ENCODE assay signal across 7 cellular contexts in the genomic region with DNA sequence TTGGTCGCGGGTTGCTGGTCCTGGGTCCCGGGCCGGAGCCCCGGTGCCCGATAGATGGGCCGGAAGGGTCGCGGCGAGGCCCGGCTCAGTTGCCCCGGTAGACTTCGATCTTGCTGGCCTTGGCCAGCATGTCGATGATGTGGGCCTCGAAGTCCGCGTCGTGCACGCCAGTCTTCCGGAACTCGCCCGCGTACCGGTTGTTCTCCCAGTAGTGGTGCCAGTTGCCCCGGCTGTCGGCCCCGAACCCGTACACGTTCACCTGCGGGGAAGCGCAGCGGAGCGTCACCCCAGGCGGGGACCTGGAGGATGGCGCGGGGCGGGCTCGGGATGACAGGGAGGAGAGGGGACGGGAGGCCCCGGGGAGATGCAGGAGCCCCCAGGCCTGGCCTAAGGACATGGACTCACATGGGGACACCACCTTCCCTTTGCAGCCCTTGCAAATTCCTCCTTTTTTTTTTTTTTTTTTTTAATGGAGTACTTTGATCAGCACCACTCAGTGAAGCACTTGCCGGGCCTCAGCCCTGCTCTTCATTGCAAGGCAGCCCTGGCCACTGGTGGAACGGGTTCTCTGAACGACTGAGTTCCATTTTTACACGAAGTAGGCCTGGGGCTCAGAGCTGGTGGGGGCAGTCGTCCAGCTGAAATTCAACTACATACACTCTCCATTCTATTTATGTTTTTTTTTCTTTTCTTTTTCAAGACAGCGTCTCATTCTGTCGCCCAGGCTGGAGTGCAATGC.
A peak's percentile ranks its signal among the peaks of the same experiment; 100 is the strongest.
DNase-seq lines count a peak whose midpoint lies in the region; ATAC-seq and TF ChIP-seq lines count a peak whose summit lies in the region.

No MANE protein-coding gene starts in this region.

- H3K36me3 ChIP-seq in rectal smooth muscle tissue (ENCODE audit: control insufficient read depth, insufficient read depth, low read length), result no peaks in the 10 kb centered on the region

- CTCF ChIA-PET in RWPE1 (lab: Yijun Ruan, JAX), result interaction anchor here (1.5 kb wide), 1 partner anchor 11 kb away, joined by 3 read pairs; no protein-coding TSS in a partner anchor

- H3K27ac ChIP-seq in RWPE1 (peak overlapping the region; percentile 96), rectal smooth muscle tissue (ENCODE audit: low read depth, low read length) (peak overlapping the region; percentile 70)

- TF ChIP-seq CTCF in RWPE1 (conservative IDR thresholded peaks at IDR 0.05; ENCODE audit: low read depth), result no peak
- no peak for TF ChIP-seq CTCF in fibroblast of pulmonary artery (IDR thresholded peaks at IDR 0.05; ENCODE audit: low read length, missing control alignments)

- H3K4me1 ChIP-seq in rectal smooth muscle tissue (ENCODE audit: control insufficient read depth, insufficient read depth, low read length), result peaks cover 2% of the 10 kb centered on the region

- H3K4me3 ChIP-seq in fibroblast of pulmonary artery (replicated peaks; ENCODE audit: low read depth, low read length) (peak overlapping the region; percentile 59), rectal smooth muscle tissue (ENCODE audit: low read length) (peak overlapping the region; percentile 89)

- no peaks in the 10 kb centered on the region for H3K27me3 ChIP-seq in rectal smooth muscle tissue (ENCODE audit: control insufficient read depth, insufficient read depth, low read length)

- H3K9ac ChIP-seq in rectal smooth muscle tissue (ENCODE audit: low read length), result no peak overlapping the region

- POLR2A ChIA-PET in RWPE1 (lab: Yijun Ruan, JAX; ENCODE audit: low non-redundant PET), result interaction anchor here (0.7 to 2.0 kb wide), 8 partner anchors 9 to 106 kb away, joined by 3 to 11 read pairs (median 4); a partner anchor contains a TSS

- DNase-seq in RWPE1 (ENCODE audit: low spot score) (no peak), fibroblast of pulmonary artery (ENCODE audit: low read depth) (no peak), germinal center (ENCODE audit: low spot score) (no peak), NOMO-1 treated with dmso at 0.1 percent for 144 hours (lab: John Stamatoyannopoulos, UW; ENCODE audit: unreplicated experiment) (no peak)

- ATAC-seq in GM21576 (IDR thresholded peaks at IDR 0.05; ENCODE audit: unreplicated experiment) (peak; percentile 5), HG03159 (IDR thresholded peaks at IDR 0.05; ENCODE audit: unreplicated experiment) (no peak)
